8 cellular contexts compared by ENCODE assay signal in genomic region chr19:10403137-10404021, GRCh38. TPM values are rescaled to one million over a fixed set of nuclear protein-coding genes. Genes with fewer than 3 reads are reported as not detected.
DNase-seq lines count a peak whose midpoint lies in the region; ATAC-seq and TF ChIP-seq lines count a peak whose summit lies in the region.

Gene CDC37 (minus strand): TSS chr19:10403542. CDS start chr19:10403479, 63 bp downstream.

- H3K9me3 ChIP-seq in thoracic aorta = no peaks in the 10 kb centered on the region

- H3K4me1 ChIP-seq in thoracic aorta (ENCODE audit: control insufficient read depth in 1 of 2, low read depth in 2 of 2) = peaks cover 24 to 40% of the 10 kb centered on the region in 2 donors

- H3K36me3 ChIP-seq in thoracic aorta = no peaks in the 10 kb centered on the region

- ATAC-seq in HG02610 (IDR thresholded peaks at IDR 0.05; ENCODE audit: unreplicated experiment) (peak; percentile 68), thoracic aorta (ENCODE audit: insufficient number of reproducible peaks, low FRiP score, low read depth) (peak; percentile 91)
- peak; percentile 85 to 88 for ATAC-seq in activated naive CD4-positive, alpha-beta T cell treated with anti-CD3 and anti-CD28 coated beads, Interleukin-2, amount 50 U/mL, for 72 hours

- peaks cover 5% of the 10 kb centered on the region for H3K27me3 Mint-ChIP-seq in osteocyte (ENCODE audit: unreplicated experiment)

- peak; percentile 94 for DNase-seq in NCI-H1105 (lab: John Stamatoyannopoulos, UW)
- DNase-seq in SKM-1 (lab: John Stamatoyannopoulos, UW; ENCODE audit: unreplicated experiment) = peak; percentile 86
- DNase-seq in activated naive CD4-positive, alpha-beta T cell treated with anti-CD3 and anti-CD28 coated beads, Interleukin-2, amount 50 U/mL, for 72 hours (ENCODE audit: low spot score in 2 of 2) = peak; percentile 98 to 99
- peak; percentile 96 for DNase-seq in glomerular visceral epithelial cell (ENCODE audit: extremely low spot score)
- DNase-seq in osteocyte (ENCODE audit: extremely low spot score, unreplicated experiment) = peak; percentile 99
- peak; percentile 84 for DNase-seq in thoracic aorta (ENCODE audit: low spot score)

- peaks cover 29% of the 10 kb centered on the region for H3K4me1 Mint-ChIP-seq in osteocyte (ENCODE audit: unreplicated experiment)

- H3K4me3 ChIP-seq in GM08714 (ENCODE audit: low read length) (peak within 1 kb of the TSS; percentile 90), thoracic aorta (peak within 1 kb of the TSS; percentile 94)

- H3K9me3 Mint-ChIP-seq in activated naive CD4-positive, alpha-beta T cell treated with anti-CD3 and anti-CD28 coated beads, Interleukin-2, amount 50 U/mL, for 72 hours = no peaks in the 10 kb centered on the region
- H3K9me3 Mint-ChIP-seq in osteocyte (ENCODE audit: unreplicated experiment) = no peaks in the 10 kb centered on the region

- H3K36me3 Mint-ChIP-seq in activated naive CD4-positive, alpha-beta T cell treated with anti-CD3 and anti-CD28 coated beads, Interleukin-2, amount 50 U/mL, for 72 hours = peaks cover 21% of the 10 kb centered on the region in 2 donors
- peaks cover 2% of the 10 kb centered on the region for H3K36me3 Mint-ChIP-seq in osteocyte (ENCODE audit: unreplicated experiment)

- peak within 1 kb of the TSS; percentile 92 for H3K4me3 Mint-ChIP-seq in osteocyte (ENCODE audit: unreplicated experiment)

- TF ChIP-seq CTCF in osteocyte (IDR thresholded peaks at IDR 0.05) (no peak), thoracic aorta (IDR thresholded peaks at IDR 0.05) (no peak)

- H3K27me3 ChIP-seq in thoracic aorta (replicated peaks; ENCODE audit: insufficient read depth) = peaks cover 10% of the 10 kb centered on the region

- peak within 1 kb of the TSS; percentile 52 to 54 for H3K27ac ChIP-seq in thoracic aorta

- H3K27ac Mint-ChIP-seq in activated naive CD4-positive, alpha-beta T cell treated with anti-CD3 and anti-CD28 coated beads, Interleukin-2, amount 50 U/mL, for 72 hours = peak within 1 kb of the TSS; percentile 96
- H3K27ac Mint-ChIP-seq in osteocyte (ENCODE audit: unreplicated experiment) = peak within 1 kb of the TSS; percentile 93

RNA-seq across cellular contexts. Expression of gene CDC37, which starts in this region (rescaled TPM):
- total RNA-seq in activated naive CD4-positive, alpha-beta T cell treated with anti-CD3 and anti-CD28 coated beads, Interleukin-2, amount 50 U/mL, for 72 hours = 100 to 1,000 TPM; 140 to 188 TPM
- 143 and 148 TPM in 2 replicates for total RNA-seq in osteocyte
- 100 to 1,000 TPM; 133 to 166 TPM for total RNA-seq in thoracic aorta

Comparison
In these comparisons a context has a peak if more than half of its experiments do, and no peak if none do; other contexts are left out.
1. Peak in every context shown above with its lines: DNase-seq, ATAC-seq, H3K4me3 ChIP-seq and H3K27ac ChIP-seq.